Comparison of ENCODE assay signal across 11 cellular contexts in genomic region chr3:143786229-143787199, GRCh38.
A peak's percentile ranks its signal among the peaks of the same experiment; 100 is the strongest.
DNase-seq lines count a peak whose midpoint lies in the region; ATAC-seq and TF ChIP-seq lines count a peak whose summit lies in the region.
"Had no signal": no experiment of that assay in that cellular context is flagged by ENCODE, and none has a peak within 500 bp of the region (broad histone marks: within the 10 kb centered on the region; RNA-seq: fewer than 3 reads in every experiment).

No MANE protein-coding gene starts in this region.

- peak; percentile 43 for ATAC-seq in HG02610 (IDR thresholded peaks at IDR 0.05; ENCODE audit: unreplicated experiment)
- ATAC-seq in HG03469 (IDR thresholded peaks at IDR 0.05; ENCODE audit: unreplicated experiment): no peak
- ATAC-seq: Panc1 had no signal

- TF ChIP-seq POLR2A in stomach (IDR thresholded peaks at IDR 0.05): no peak

- peak overlapping the region in 3 of 4 donors; percentile 13 to 19 (median 18) for H3K4me3 ChIP-seq in stomach

- TF ChIP-seq EP300 in stomach (IDR thresholded peaks at IDR 0.05): no peak

- peak overlapping the region in 4 of 5 donors; percentile 11 to 64 (median 59) for H3K27ac ChIP-seq in stomach
- H3K27ac ChIP-seq: KMS-11 had no signal

- TF ChIP-seq CTCF in brain (conservative IDR thresholded peaks at IDR 0.05): no peak
- no peak for TF ChIP-seq CTCF in stomach (IDR thresholded peaks at IDR 0.05)

- H3K4me1 Mint-ChIP-seq in brain: peaks cover 14% of the 10 kb centered on the region

- H3K9me3 ChIP-seq in stomach: peaks cover 0 to 4% (median 0%) of the 10 kb centered on the region in 4 donors

- H3K27me3 ChIP-seq in stomach: no peaks in the 10 kb centered on the region

- no peaks in the 10 kb centered on the region for H3K36me3 Mint-ChIP-seq in brain

- peaks cover 0 to 4% (median 0%) of the 10 kb centered on the region in 5 experiments for H3K9me3 Mint-ChIP-seq in brain

- H3K27me3 Mint-ChIP-seq in brain: peaks cover 6% of the 10 kb centered on the region

- H3K4me3 Mint-ChIP-seq in brain: peak overlapping the region; percentile 6 to 69 (median 60)

- no peaks in the 10 kb centered on the region for H3K36me3 ChIP-seq in stomach

- intact Hi-C loops in stomach (cut with DNase I; ENCODE audit: low total_unique reads): no loop called here

- peak overlapping the region; percentile 15 to 83 (median 52) for H3K27ac Mint-ChIP-seq in brain

- DNase-seq in iris pigment epithelial cell (ENCODE audit: low read depth) (peak; percentile 11), stomach (peak; percentile 30), kidney tubule cell (ENCODE audit: low spot score) (no peak), 8988T (no peak), COLO829 (ENCODE audit: low spot score) (no peak)
- DNase-seq: stimulated activated CD8-positive, alpha-beta memory T cell treated with anti-CD3 and anti-CD28 coated beads, Interleukin-4, amount 100 ng/mL, for 48 hours had no signal

- H3K4me1 ChIP-seq in stomach: peaks cover 0 to 15% (median 8%) of the 10 kb centered on the region in 4 donors

- WGBS in stomach, 5 donors: 27 to 44% (median 43%) methylated on average over 9 of the region's 9 CpGs

Comparison
In these comparisons a context has a peak if more than half of its experiments do, and no peak if none do; other contexts are left out.
1. DNase-seq: peak in iris pigment epithelial cell (single experiment) and stomach (single experiment); none in kidney tubule cell (single experiment), 8988T (single experiment) and COLO829 (single experiment).